1 cellular context compared by ENCODE assay signal in the genomic region with DNA sequence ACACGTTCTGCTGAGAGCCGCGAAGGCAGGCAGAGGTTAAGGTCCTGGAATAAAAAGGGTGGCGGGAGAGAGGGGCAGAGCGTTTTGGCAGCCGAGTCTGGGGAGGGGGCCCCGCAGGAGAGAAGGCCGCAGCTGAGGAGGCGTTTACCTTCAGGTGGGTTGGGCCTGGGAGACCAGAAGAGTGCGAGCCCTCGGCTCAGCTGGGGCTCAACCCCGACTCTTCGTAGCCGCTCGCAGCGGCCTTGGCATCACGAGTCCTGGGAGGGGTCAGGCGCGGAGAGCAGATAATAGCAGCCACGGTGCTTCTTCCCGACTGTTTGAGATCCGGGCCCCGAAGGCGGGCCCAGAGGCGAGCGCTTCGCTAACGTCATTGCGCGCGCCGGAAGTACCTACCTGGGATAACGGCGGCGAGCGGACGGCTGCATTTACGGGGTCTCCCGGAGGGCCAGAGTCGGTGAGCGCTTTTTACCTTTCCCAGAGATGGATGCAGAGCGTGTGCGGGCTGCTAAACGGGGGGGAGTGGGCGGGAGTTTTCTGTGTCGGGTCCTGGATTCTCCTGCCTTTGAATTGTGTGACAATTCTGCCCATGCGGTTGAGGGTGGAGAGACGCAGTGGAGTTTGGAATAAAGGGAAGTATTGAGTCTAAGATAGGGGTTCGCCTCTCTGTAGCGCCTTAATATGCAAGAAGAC.
TF ChIP-seq lines count a peak whose summit lies in the region.

PPHLN1 (plus strand) TSS at position 392 of the 690 bp plus-strand sequence. CDS start 9,736 bp downstream, outside the sequence.
ZCRB1 (minus strand) TSS at position 319 of the 690 bp plus-strand sequence. CDS start 1,992 bp downstream, outside the sequence.

TF ChIP-seq in K562, 482 proteins besides CTCF, POLR2A, EP300 and RAD21 (continues in another document):
- TF ChIP-seq, protein P1, sequence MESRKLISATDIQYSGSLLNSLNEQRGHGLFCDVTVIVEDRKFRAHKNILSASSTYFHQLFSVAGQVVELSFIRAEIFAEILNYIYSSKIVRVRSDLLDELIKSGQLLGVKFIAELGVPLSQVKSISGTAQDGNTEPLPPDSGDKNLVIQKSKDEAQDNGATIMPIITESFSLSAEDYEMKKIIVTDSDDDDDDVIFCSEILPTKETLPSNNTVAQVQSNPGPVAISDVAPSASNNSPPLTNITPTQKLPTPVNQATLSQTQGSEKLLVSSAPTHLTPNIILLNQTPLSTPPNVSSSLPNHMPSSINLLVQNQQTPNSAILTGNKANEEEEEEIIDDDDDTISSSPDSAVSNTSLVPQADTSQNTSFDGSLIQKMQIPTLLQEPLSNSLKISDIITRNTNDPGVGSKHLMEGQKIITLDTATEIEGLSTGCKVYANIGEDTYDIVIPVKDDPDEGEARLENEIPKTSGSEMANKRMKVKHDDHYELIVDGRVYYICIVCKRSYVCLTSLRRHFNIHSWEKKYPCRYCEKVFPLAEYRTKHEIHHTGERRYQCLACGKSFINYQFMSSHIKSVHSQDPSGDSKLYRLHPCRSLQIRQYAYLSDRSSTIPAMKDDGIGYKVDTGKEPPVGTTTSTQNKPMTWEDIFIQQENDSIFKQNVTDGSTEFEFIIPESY (CRISPR knock-in tag; IDR thresholded peaks at IDR 0.05) = peak; percentile 8; the same call in 1 of the 2 replicates
- TF ChIP-seq NCOR1 (IDR thresholded peaks at IDR 0.05) (no peak), ZBTB8A (IDR thresholded peaks at IDR 0.05; ENCODE audit: partially characterized antibody) (no peak), LEF1 (IDR thresholded peaks at IDR 0.05) (no peak), NFYB (IDR thresholded peaks at IDR 0.05; ENCODE audit: extremely low read depth, insufficient read length) (no peak), YBX1 (IDR thresholded peaks at IDR 0.05) (no peak), TFE3 (CRISPR knock-in tag; IDR thresholded peaks at IDR 0.05) (0 out of 2 replicates have a peak, but pooled peaks have one; percentile 16), ARNT (IDR thresholded peaks at IDR 0.05) (no peak), NCOA1 (IDR thresholded peaks at IDR 0.05; ENCODE audit: low read depth) (no peak), TCF7L2 (IDR thresholded peaks at IDR 0.05; ENCODE audit: low read depth, low read length) (no peak), VEZF1 (CRISPR knock-in tag; IDR thresholded peaks at IDR 0.05) (no peak; the same call in 1 of the 2 replicates), ZNF212 (CRISPR knock-in tag; IDR thresholded peaks at IDR 0.05) (no peak), GTF2A2 (tag; IDR thresholded peaks at IDR 0.05) (no peak), SMAD2 (IDR thresholded peaks at IDR 0.05; ENCODE audit: low read depth, low read length) (no peak), ETV5 (CRISPR knock-in tag; IDR thresholded peaks at IDR 0.05; ENCODE audit: low read depth) (peak; percentile 40; the same call in 1 of the 2 replicates), POLR2B (IDR thresholded peaks at IDR 0.05; ENCODE audit: low read depth, partially characterized antibody) (peak; percentile 77), ZNF239 (CRISPR knock-in tag; IDR thresholded peaks at IDR 0.05) (no peak), CC2D1A (IDR thresholded peaks at IDR 0.05) (0 out of 2 replicates have a peak, but pooled peaks have one; percentile 54), CCAR2 (IDR thresholded peaks at IDR 0.05; ENCODE audit: low read depth, low read length) (no peak), L3MBTL2 (IDR thresholded peaks at IDR 0.05) (0 out of 2 replicates have a peak, but pooled peaks have one; percentile 63), EWSR1 (IDR thresholded peaks at IDR 0.05; ENCODE audit: borderline replicate concordance, low read depth, partially characterized antibody) (no peak), CSDE1 (IDR thresholded peaks at IDR 0.05) (no peak), ETV1 (tag; conservative IDR thresholded peaks at IDR 0.05; ENCODE audit: low read depth) (peak; percentile 68), FOXJ3 (CRISPR knock-in tag; IDR thresholded peaks at IDR 0.05) (no peak), SMARCA4 (IDR thresholded peaks at IDR 0.05) (0 out of 2 replicates have a peak, but pooled peaks have one; percentile 14), SIX5 (IDR thresholded peaks at IDR 0.05; ENCODE audit: borderline replicate concordance in 1 of 2, insufficient read depth in 1 of 2, low read depth in 1 of 2, low read length in 2 of 2) (0 out of 4 replicates have a peak, but pooled peaks of 1 of the 2 experiments have one; percentile 6), RFX1 (IDR thresholded peaks at IDR 0.05) (no peak), FOXA3 (CRISPR knock-in tag; conservative IDR thresholded peaks at IDR 0.05 in 1 of 2, IDR thresholded peaks at IDR 0.05 in 1 of 2) (0 out of 4 replicates have a peak, but pooled peaks of 1 of the 2 experiments have one; percentile 13), KAT8 (IDR thresholded peaks at IDR 0.05; ENCODE audit: low read depth) (0 out of 2 replicates have a peak, but pooled peaks have one; percentile 9), PHF8 (IDR thresholded peaks at IDR 0.05; ENCODE audit: borderline replicate concordance, low read length) (peak; percentile 91), SPI1 (IDR thresholded peaks at IDR 0.05; ENCODE audit: borderline replicate concordance, low read depth, low read length) (no peak), RNF219 (CRISPR knock-in tag; IDR thresholded peaks at IDR 0.05) (no peak), FUS (optimal IDR thresholded peaks at IDR 0.05; ENCODE audit: low read depth, low read length) (no peak), E2F3 (CRISPR knock-in tag; IDR thresholded peaks at IDR 0.05) (no peak), TGIF2 (CRISPR knock-in tag; IDR thresholded peaks at IDR 0.05) (no peak; the same call in 1 of the 2 replicates), MIER1 (IDR thresholded peaks at IDR 0.05; ENCODE audit: low read depth) (no peak), ZNF253 (CRISPR knock-in tag; conservative IDR thresholded peaks at IDR 0.05) (no peak), BMI1 (IDR thresholded peaks at IDR 0.05; ENCODE audit: low read length) (no peak), HNRNPUL1 (IDR thresholded peaks at IDR 0.05; ENCODE audit: low read length) (no peak), NFXL1 (CRISPR knock-in tag; IDR thresholded peaks at IDR 0.05) (no peak), ZFP36 (IDR thresholded peaks at IDR 0.05; ENCODE audit: low read depth, low read length, partially characterized antibody) (peak; percentile 16), ZNF584 (CRISPR knock-in tag; IDR thresholded peaks at IDR 0.05; ENCODE audit: low read depth) (no peak)
- TF ChIP-seq, protein P2, sequence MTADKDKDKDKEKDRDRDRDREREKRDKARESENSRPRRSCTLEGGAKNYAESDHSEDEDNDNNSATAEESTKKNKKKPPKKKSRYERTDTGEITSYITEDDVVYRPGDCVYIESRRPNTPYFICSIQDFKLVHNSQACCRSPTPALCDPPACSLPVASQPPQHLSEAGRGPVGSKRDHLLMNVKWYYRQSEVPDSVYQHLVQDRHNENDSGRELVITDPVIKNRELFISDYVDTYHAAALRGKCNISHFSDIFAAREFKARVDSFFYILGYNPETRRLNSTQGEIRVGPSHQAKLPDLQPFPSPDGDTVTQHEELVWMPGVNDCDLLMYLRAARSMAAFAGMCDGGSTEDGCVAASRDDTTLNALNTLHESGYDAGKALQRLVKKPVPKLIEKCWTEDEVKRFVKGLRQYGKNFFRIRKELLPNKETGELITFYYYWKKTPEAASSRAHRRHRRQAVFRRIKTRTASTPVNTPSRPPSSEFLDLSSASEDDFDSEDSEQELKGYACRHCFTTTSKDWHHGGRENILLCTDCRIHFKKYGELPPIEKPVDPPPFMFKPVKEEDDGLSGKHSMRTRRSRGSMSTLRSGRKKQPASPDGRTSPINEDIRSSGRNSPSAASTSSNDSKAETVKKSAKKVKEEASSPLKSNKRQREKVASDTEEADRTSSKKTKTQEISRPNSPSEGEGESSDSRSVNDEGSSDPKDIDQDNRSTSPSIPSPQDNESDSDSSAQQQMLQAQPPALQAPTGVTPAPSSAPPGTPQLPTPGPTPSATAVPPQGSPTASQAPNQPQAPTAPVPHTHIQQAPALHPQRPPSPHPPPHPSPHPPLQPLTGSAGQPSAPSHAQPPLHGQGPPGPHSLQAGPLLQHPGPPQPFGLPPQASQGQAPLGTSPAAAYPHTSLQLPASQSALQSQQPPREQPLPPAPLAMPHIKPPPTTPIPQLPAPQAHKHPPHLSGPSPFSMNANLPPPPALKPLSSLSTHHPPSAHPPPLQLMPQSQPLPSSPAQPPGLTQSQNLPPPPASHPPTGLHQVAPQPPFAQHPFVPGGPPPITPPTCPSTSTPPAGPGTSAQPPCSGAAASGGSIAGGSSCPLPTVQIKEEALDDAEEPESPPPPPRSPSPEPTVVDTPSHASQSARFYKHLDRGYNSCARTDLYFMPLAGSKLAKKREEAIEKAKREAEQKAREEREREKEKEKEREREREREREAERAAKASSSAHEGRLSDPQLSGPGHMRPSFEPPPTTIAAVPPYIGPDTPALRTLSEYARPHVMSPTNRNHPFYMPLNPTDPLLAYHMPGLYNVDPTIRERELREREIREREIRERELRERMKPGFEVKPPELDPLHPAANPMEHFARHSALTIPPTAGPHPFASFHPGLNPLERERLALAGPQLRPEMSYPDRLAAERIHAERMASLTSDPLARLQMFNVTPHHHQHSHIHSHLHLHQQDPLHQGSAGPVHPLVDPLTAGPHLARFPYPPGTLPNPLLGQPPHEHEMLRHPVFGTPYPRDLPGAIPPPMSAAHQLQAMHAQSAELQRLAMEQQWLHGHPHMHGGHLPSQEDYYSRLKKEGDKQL (CRISPR knock-in tag; IDR thresholded peaks at IDR 0.05; ENCODE audit: borderline replicate concordance) = no peak
- TF ChIP-seq, protein P3, sequence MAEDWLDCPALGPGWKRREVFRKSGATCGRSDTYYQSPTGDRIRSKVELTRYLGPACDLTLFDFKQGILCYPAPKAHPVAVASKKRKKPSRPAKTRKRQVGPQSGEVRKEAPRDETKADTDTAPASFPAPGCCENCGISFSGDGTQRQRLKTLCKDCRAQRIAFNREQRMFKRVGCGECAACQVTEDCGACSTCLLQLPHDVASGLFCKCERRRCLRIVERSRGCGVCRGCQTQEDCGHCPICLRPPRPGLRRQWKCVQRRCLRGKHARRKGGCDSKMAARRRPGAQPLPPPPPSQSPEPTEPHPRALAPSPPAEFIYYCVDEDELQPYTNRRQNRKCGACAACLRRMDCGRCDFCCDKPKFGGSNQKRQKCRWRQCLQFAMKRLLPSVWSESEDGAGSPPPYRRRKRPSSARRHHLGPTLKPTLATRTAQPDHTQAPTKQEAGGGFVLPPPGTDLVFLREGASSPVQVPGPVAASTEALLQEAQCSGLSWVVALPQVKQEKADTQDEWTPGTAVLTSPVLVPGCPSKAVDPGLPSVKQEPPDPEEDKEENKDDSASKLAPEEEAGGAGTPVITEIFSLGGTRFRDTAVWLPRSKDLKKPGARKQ (CRISPR knock-in tag; IDR thresholded peaks at IDR 0.05) = no peak
- TF ChIP-seq, protein P4, sequence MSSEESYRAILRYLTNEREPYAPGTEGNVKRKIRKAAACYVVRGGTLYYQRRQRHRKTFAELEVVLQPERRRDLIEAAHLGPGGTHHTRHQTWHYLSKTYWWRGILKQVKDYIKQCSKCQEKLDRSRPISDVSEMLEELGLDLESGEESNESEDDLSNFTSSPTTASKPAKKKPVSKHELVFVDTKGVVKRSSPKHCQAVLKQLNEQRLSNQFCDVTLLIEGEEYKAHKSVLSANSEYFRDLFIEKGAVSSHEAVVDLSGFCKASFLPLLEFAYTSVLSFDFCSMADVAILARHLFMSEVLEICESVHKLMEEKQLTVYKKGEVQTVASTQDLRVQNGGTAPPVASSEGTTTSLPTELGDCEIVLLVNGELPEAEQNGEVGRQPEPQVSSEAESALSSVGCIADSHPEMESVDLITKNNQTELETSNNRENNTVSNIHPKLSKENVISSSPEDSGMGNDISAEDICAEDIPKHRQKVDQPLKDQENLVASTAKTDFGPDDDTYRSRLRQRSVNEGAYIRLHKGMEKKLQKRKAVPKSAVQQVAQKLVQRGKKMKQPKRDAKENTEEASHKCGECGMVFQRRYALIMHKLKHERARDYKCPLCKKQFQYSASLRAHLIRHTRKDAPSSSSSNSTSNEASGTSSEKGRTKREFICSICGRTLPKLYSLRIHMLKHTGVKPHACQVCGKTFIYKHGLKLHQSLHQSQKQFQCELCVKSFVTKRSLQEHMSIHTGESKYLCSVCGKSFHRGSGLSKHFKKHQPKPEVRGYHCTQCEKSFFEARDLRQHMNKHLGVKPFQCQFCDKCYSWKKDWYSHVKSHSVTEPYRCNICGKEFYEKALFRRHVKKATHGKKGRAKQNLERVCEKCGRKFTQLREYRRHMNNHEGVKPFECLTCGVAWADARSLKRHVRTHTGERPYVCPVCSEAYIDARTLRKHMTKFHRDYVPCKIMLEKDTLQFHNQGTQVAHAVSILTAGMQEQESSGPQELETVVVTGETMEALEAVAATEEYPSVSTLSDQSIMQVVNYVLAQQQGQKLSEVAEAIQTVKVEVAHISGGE (CRISPR knock-in tag; IDR thresholded peaks at IDR 0.05) = peak in 1 of 3 experiments; percentile 37; a peak in 1 of 6 replicates
